ENCODE assay signal across 25 cellular contexts in genomic region chr7:46322937-46323336, GRCh38.
DNase-seq lines count a peak whose midpoint lies in the region; ATAC-seq and TF ChIP-seq lines count a peak whose summit lies in the region.
"Had no signal": no experiment of that assay in that cellular context is flagged by ENCODE, and none has a peak within 500 bp of the region (broad histone marks: within the 10 kb centered on the region; RNA-seq: fewer than 3 reads in every experiment).

No MANE protein-coding gene starts in this region.

- H2AK5ac ChIP-seq in IMR-90 (ENCODE audit: low read depth, low read length) (no peak overlapping the region), neuronal stem cell (ENCODE audit: low read depth, low read length) (no peak overlapping the region)

- H3K36me3 Mint-ChIP-seq in Calu3 (ENCODE audit: insufficient read depth, unreplicated experiment): no peaks in the 10 kb centered on the region
- H3K36me3 Mint-ChIP-seq: CD14-positive monocyte; CD4-positive, alpha-beta memory T cell; CD4-positive, CD25-positive, alpha-beta regulatory T cell; CD8-positive, alpha-beta memory T cell had no signal

- peaks cover 2% of the 10 kb centered on the region; the same call in 1 of the 2 replicates for H3K4me1 ChIP-seq in IMR-90 (ENCODE audit: control insufficient read depth, insufficient read depth, low read length)
- no peaks in the 10 kb centered on the region for H3K4me1 ChIP-seq in neuronal stem cell (ENCODE audit: control insufficient read depth in 2 of 2, insufficient read depth in 1 of 2, low read depth in 1 of 2, low read length in 2 of 2)
- peaks cover 7% of the 10 kb centered on the region for H3K4me1 ChIP-seq in smooth muscle cell (ENCODE audit: low read depth)
- H3K4me1 ChIP-seq: BE2C, BLaER1 had no signal

- no peak overlapping the region for H2AK9ac ChIP-seq in IMR-90 (replicated peaks; ENCODE audit: low read depth, low read length, poor library complexity)

- no peak overlapping the region; the same call in 2 of the 3 replicates for H2BK15ac ChIP-seq in IMR-90 (ENCODE audit: low read depth, low read length)
- no peak overlapping the region for H2BK15ac ChIP-seq in neuronal stem cell (ENCODE audit: low read length)

- H2AFZ ChIP-seq in IMR-90 (replicated peaks; ENCODE audit: low read length, poor library complexity) (no peak overlapping the region), neuronal stem cell (ENCODE audit: low read length) (no peak overlapping the region), smooth muscle cell (ENCODE audit: low read depth) (no peak overlapping the region)

- no peak overlapping the region for H2BK20ac ChIP-seq in IMR-90 (ENCODE audit: low read depth, low read length)

- H2BK120ac ChIP-seq in IMR-90 (ENCODE audit: low read depth, low read length) (peak overlapping the region; percentile 13; the same call in 1 of the 2 replicates), neuronal stem cell (ENCODE audit: low read depth, low read length) (no peak overlapping the region)

- dilution Hi-C loops in IMR-90 (cut with HindIII; ENCODE audit: low sequenced_read_pairs, unreplicated experiment): no loop called here

- no peak overlapping the region for H4K5ac ChIP-seq in IMR-90 (ENCODE audit: low read depth, low read length)

- DNase-seq in Calu3: no peak
- no peak for DNase-seq in IMR-90
- DNase-seq in neuronal stem cell (ENCODE audit: low spot score): no peak
- DNase-seq in smooth muscle cell (lab: John Stamatoyannopoulos, UW; ENCODE audit: unreplicated experiment): no peak
- DNase-seq in stimulated activated CD8-positive, alpha-beta memory T cell treated with anti-CD3 and anti-CD28 coated beads, Interleukin-4, amount 100 ng/mL, for 48 hours: no peak
- DNase-seq in NCI-H526 treated with DMSO at 0.1 percent for 48 hours (lab: John Stamatoyannopoulos, UW): no peak
- DNase-seq: 8988T; ACHN; BE2C; C1 segment of cervical spinal cord; CD4-positive, alpha-beta memory T cell; CD4-positive, CD25-positive, alpha-beta regulatory T cell; CD8-positive, alpha-beta memory T cell; COR-L47; DMS 273 treated with DMSO at 0.1 percent for 48 hours; DMS153; DMS53; DMS79; DND-41; EL; GDM1 had no signal

- TF ChIP-seq POLR2A in IMR-90 (IDR thresholded peaks at IDR 0.05; ENCODE audit: low read depth, low read length): no peak
- no peak for TF ChIP-seq POLR2A in GM18505 (IDR thresholded peaks at IDR 0.05; ENCODE audit: borderline replicate concordance, extremely low read depth, insufficient read depth, insufficient read length)

- H3K18ac ChIP-seq in IMR-90 (ENCODE audit: low read depth, low read length) (no peak overlapping the region), neuronal stem cell (ENCODE audit: low read length) (peak overlapping the region; percentile 59)

- H3K27me3 Mint-ChIP-seq in Calu3 (ENCODE audit: unreplicated experiment): no peaks in the 10 kb centered on the region
- H3K27me3 Mint-ChIP-seq: CD4-positive, alpha-beta memory T cell; CD4-positive, CD25-positive, alpha-beta regulatory T cell; CD8-positive, alpha-beta memory T cell had no signal

- H3K9ac ChIP-seq in IMR-90 (ENCODE audit: low read depth, low read length) (no peak overlapping the region), neuronal stem cell (ENCODE audit: low read depth, low read length, poor library complexity) (no peak overlapping the region), smooth muscle cell (ENCODE audit: low read depth) (no peak overlapping the region)
- H3K9ac ChIP-seq: BLaER1 had no signal

- TF ChIP-seq CTCF in Calu3 (IDR thresholded peaks at IDR 0.05; ENCODE audit: unreplicated experiment): no peak
- no peak for TF ChIP-seq CTCF in IMR-90 (conservative IDR thresholded peaks at IDR 0.05; ENCODE audit: low read depth, low read length)
- TF ChIP-seq CTCF in smooth muscle cell (IDR thresholded peaks at IDR 0.05; ENCODE audit: borderline replicate concordance, insufficient read depth, poor library complexity, severe bottlenecking): no peak

- in situ Hi-C loops in IMR-90 (cut with MboI; ENCODE audit: low sequenced_read_pairs): no loop called here

- TF ChIP-seq RAD21 in IMR-90 (IDR thresholded peaks at IDR 0.05; ENCODE audit: low read length): no peak

- H3K4me3 ChIP-seq in IMR-90 (ENCODE audit: insufficient read depth, low read depth, low read length) (no peak overlapping the region), neuronal stem cell (ENCODE audit: low read length in 2 of 2) (no peak overlapping the region), smooth muscle cell (no peak overlapping the region)
- H3K4me3 ChIP-seq: BLaER1, GM12878 had no signal

- no peaks in the 10 kb centered on the region for H4K20me1 ChIP-seq in IMR-90 (ENCODE audit: insufficient read depth, low read length)
- no peaks in the 10 kb centered on the region for H4K20me1 ChIP-seq in smooth muscle cell (ENCODE audit: low read depth)
- H4K20me1 ChIP-seq: BLaER1 had no signal

- H3K14ac ChIP-seq in IMR-90 (replicated peaks; ENCODE audit: low read depth, low read length): no peak overlapping the region
- no peak overlapping the region for H3K14ac ChIP-seq in neuronal stem cell (ENCODE audit: low read length)

- H3K27me3 ChIP-seq in IMR-90 (ENCODE audit: control insufficient read depth, insufficient read depth, low read length) (no peaks in the 10 kb centered on the region), neuronal stem cell (ENCODE audit: control insufficient read depth in 3 of 3, insufficient read depth in 3 of 3, low read depth in 1 of 3, low read length in 3 of 3) (no peaks in the 10 kb centered on the region), smooth muscle cell (ENCODE audit: low read depth) (no peaks in the 10 kb centered on the region)
- H3K27me3 ChIP-seq: BE2C, BLaER1 had no signal

- no peak overlapping the region for H2BK12ac ChIP-seq in neuronal stem cell (ENCODE audit: low read length)

- H3K4ac ChIP-seq in IMR-90 (ENCODE audit: low read depth, low read length) (0 out of 2 replicates have a peak overlapping the region, but pooled peaks have one; percentile 38), neuronal stem cell (ENCODE audit: low read length) (no peak overlapping the region)

- H4K8ac ChIP-seq in IMR-90 (ENCODE audit: low read depth in 2 of 2, low read length in 2 of 2): no peak overlapping the region
- no peak overlapping the region for H4K8ac ChIP-seq in neuronal stem cell (ENCODE audit: low read depth, low read length)

- ATAC-seq in IMR-90 (ENCODE audit: low read depth) (no peak), GM18505 (IDR thresholded peaks at IDR 0.05; ENCODE audit: unreplicated experiment) (no peak)
- ATAC-seq: GM12878 had no signal

- intact Hi-C loops in Calu3 (cut with micrococcal nuclease; ENCODE audit: unreplicated experiment): no loop called here
- intact Hi-C loops in IMR-90 (cut with micrococcal nuclease): no loop called here

- no peak overlapping the region for H2BK5ac ChIP-seq in IMR-90 (ENCODE audit: low read depth, low read length, poor library complexity, severe bottlenecking)
- no peak overlapping the region for H2BK5ac ChIP-seq in neuronal stem cell (ENCODE audit: low read length)

- H3K4me2 ChIP-seq in IMR-90 (ENCODE audit: low read depth, low read length) (no peak overlapping the region), neuronal stem cell (ENCODE audit: insufficient read depth, low read length, poor library complexity, severe bottlenecking) (no peak overlapping the region), smooth muscle cell (no peak overlapping the region)
- H3K4me2 ChIP-seq: BLaER1 had no signal

- POLR2A ChIA-PET in IMR-90 (lab: Charles Lee; ENCODE audit: unreplicated experiment): no interaction called here

- H3K9me3 ChIP-seq in IMR-90 (ENCODE audit: control insufficient read depth, insufficient read depth, low read length) (no peaks in the 10 kb centered on the region), neuronal stem cell (replicated peaks in 1 of 2; ENCODE audit: control insufficient read depth in 2 of 2, insufficient read depth in 1 of 2, low read depth in 1 of 2, low read length in 2 of 2) (no peaks in the 10 kb centered on the region), smooth muscle cell (replicated peaks; ENCODE audit: low read depth) (no peaks in the 10 kb centered on the region)
- H3K9me3 ChIP-seq: BE2C, BLaER1 had no signal

- peaks cover 10% of the 10 kb centered on the region for H3K4me1 Mint-ChIP-seq in Calu3 (ENCODE audit: low read depth, unreplicated experiment)
- H3K4me1 Mint-ChIP-seq: CD14-positive monocyte; CD4-positive, alpha-beta memory T cell; CD4-positive, CD25-positive, alpha-beta regulatory T cell; CD8-positive, alpha-beta memory T cell had no signal

- no peaks in the 10 kb centered on the region for H3K9me3 Mint-ChIP-seq in Calu3 (ENCODE audit: low read depth, unreplicated experiment)

- H3K36me3 ChIP-seq in IMR-90 (ENCODE audit: control insufficient read depth, insufficient read depth, low read length): no peaks in the 10 kb centered on the region
- H3K36me3 ChIP-seq in neuronal stem cell (replicated peaks in 1 of 2; ENCODE audit: control insufficient read depth in 2 of 2, insufficient read depth in 2 of 2, low read length in 2 of 2): no peaks in the 10 kb centered on the region
- no peaks in the 10 kb centered on the region for H3K36me3 ChIP-seq in smooth muscle cell (ENCODE audit: low read depth)
- H3K36me3 ChIP-seq: BE2C, BLaER1 had no signal

- H3K27ac Mint-ChIP-seq in Calu3 (ENCODE audit: unreplicated experiment): peak overlapping the region; percentile 4
- H3K27ac Mint-ChIP-seq: CD14-positive monocyte; CD4-positive, alpha-beta memory T cell; CD4-positive, CD25-positive, alpha-beta regulatory T cell; CD8-positive, alpha-beta memory T cell had no signal

- H3K9me1 ChIP-seq in IMR-90 (ENCODE audit: insufficient read depth, low read length): no peaks in the 10 kb centered on the region

- no peak overlapping the region for H3K56ac ChIP-seq in IMR-90 (ENCODE audit: extremely low read depth, insufficient read depth, low read length)

- no peak overlapping the region for H3K23ac ChIP-seq in IMR-90 (ENCODE audit: low read depth, low read length)
- no peak overlapping the region for H3K23ac ChIP-seq in neuronal stem cell (ENCODE audit: low read depth, low read length, poor library complexity)

- WGBS in IMR-90 (ENCODE audit: extremely low coverage in 2 of 2, insufficient read length in 1 of 2), 2 experiments: 100% methylated on average over 2 of the region's 4 CpGs; no CpG with 5 or more reads in 1 of the 2 experiments
- no CpG with 5 or more reads among the region's 4 CpGs for WGBS in neuronal stem cell (ENCODE audit: extremely low coverage in 2 of 2, insufficient read length in 2 of 2, insufficient replicate concordance in 1 of 2), 2 donors
- over 99% methylated on average over 4 of the region's 4 CpGs for WGBS in smooth muscle cell (ENCODE audit: low lambda C conversion rate)

- BruUV-seq in Calu3 (replicated peaks; lab: Mats Ljungman, UMichigan): no TSS peak
- BruUV-seq in IMR-90 (replicated peaks; lab: Mats Ljungman, UMichigan): no TSS peak

- H3F3A ChIP-seq in smooth muscle cell (ENCODE audit: low read depth): peaks cover 11% of the 10 kb centered on the region

- no peak overlapping the region for H3K27ac ChIP-seq in IMR-90 (ENCODE audit: insufficient read depth, low read length)
- no peak overlapping the region for H3K27ac ChIP-seq in neuronal stem cell (replicated peaks; ENCODE audit: low read length)
- H3K27ac ChIP-seq in smooth muscle cell (ENCODE audit: low read depth): peak overlapping the region; percentile 96
- H3K27ac ChIP-seq: BLaER1 had no signal

- CTCF ChIA-PET in Calu3 (lab: Charles Lee): no interaction called here
- CTCF ChIA-PET in IMR-90 (lab: Yijun Ruan, JAX): no interaction called here

- H3K79me2 ChIP-seq in smooth muscle cell (ENCODE audit: low read depth): no peaks in the 10 kb centered on the region

- H4K91ac ChIP-seq in IMR-90 (ENCODE audit: insufficient read depth, low read depth, low read length) (no peak overlapping the region), neuronal stem cell (ENCODE audit: low read depth, low read length, poor library complexity) (no peak overlapping the region)

- H3K4me3 Mint-ChIP-seq in Calu3 (ENCODE audit: low read depth, unreplicated experiment): no peak overlapping the region
- H3K4me3 Mint-ChIP-seq: CD14-positive monocyte; CD4-positive, alpha-beta memory T cell; CD4-positive, CD25-positive, alpha-beta regulatory T cell; CD8-positive, alpha-beta memory T cell had no signal

- H3K79me1 ChIP-seq in IMR-90 (ENCODE audit: low read depth in 1 of 2, low read length in 2 of 2) (no peaks in the 10 kb centered on the region), neuronal stem cell (ENCODE audit: low read depth, low read length) (no peaks in the 10 kb centered on the region)
